In genomic region chr15:71098920-71099319, GRCh38 we compare ENCODE assay signal across 2 cellular contexts.
TF ChIP-seq lines count a peak whose summit lies in the region.

No MANE protein-coding gene starts in this region.

TF ChIP-seq in A549, 52 proteins besides CTCF, POLR2A, EP300 and RAD21 (continued from another document):
- TF ChIP-seq ATOH8 (CRISPR knock-in tag; IDR thresholded peaks at IDR 0.05; ENCODE audit: low read depth): no peak
- no peak for TF ChIP-seq MYC (IDR thresholded peaks at IDR 0.05; ENCODE audit: borderline replicate concordance, low read length)
- no peak for TF ChIP-seq ZFP36 (IDR thresholded peaks at IDR 0.05; ENCODE audit: borderline replicate concordance, partially characterized antibody)
- TF ChIP-seq FOXS1 (CRISPR knock-in tag; IDR thresholded peaks at IDR 0.05): no peak
- TF ChIP-seq BCL3 (IDR thresholded peaks at IDR 0.05): no peak
- no peak for TF ChIP-seq CEBPB (IDR thresholded peaks at IDR 0.05)
TF ChIP-seq in A549: peak in this region for 0.

TF ChIP-seq in HEK293, 187 proteins besides CTCF, POLR2A, EP300 and RAD21 (continued from another document):
- TF ChIP-seq HIC1 (tag by site-specific recombination; IDR thresholded peaks at IDR 0.05): no peak
- TF ChIP-seq ZNF792 (tag by site-specific recombination; IDR thresholded peaks at IDR 0.05): no peak
- TF ChIP-seq ZNF148 (tag by site-specific recombination; IDR thresholded peaks at IDR 0.05; ENCODE audit: borderline replicate concordance): no peak
- no peak for TF ChIP-seq ZNF785 (tag by site-specific recombination; IDR thresholded peaks at IDR 0.05)
- TF ChIP-seq ZNF830 (tag by site-specific recombination; IDR thresholded peaks at IDR 0.05; ENCODE audit: low read depth): no peak
- no peak for TF ChIP-seq ZIC2 (tag by site-specific recombination; IDR thresholded peaks at IDR 0.05)
- no peak for TF ChIP-seq ZNF114 (tag by site-specific recombination; IDR thresholded peaks at IDR 0.05)
- TF ChIP-seq ZBTB1 (tag by site-specific recombination; IDR thresholded peaks at IDR 0.05): no peak
